Comparison of ENCODE assay signal across 11 cellular contexts in the genomic region with DNA sequence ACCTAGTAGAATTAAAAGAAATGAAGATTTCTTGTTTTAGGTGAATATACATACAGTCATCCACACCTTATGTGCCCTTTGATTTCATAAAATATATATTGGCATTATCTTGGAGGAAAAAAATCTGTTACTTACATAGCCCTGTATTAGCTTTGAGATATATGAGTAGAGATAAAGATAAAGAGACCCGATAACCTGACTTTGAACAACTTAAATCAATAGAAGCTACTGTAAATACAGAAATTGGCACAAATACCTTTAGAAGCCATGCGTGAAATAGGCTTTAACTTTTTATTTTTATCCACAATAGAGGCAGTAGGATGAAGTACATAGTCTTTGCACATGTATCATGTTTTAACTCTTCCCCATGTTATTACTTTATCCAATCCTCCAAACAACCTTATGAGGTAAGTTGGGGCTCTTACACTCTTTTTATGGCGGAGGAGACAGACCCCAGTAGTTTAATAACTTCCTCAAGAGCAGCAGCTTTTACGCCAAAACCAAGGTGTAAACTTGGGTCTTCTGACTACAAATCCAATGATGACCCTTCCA. TPM values are rescaled to one million over a fixed set of nuclear protein-coding genes. Genes with fewer than 3 reads are reported as not detected.
DNase-seq lines count a peak whose midpoint lies in the region; ATAC-seq and TF ChIP-seq lines count a peak whose summit lies in the region.
"Had no signal": no experiment of that assay in that cellular context is flagged by ENCODE, and none has a peak within 500 bp of the region (broad histone marks: within the 10 kb centered on the region; RNA-seq: fewer than 3 reads in every experiment).

No MANE protein-coding gene starts in this region.

- peaks cover 61% of the 10 kb centered on the region for H3K36me3 Mint-ChIP-seq in stimulated activated naive CD8-positive, alpha-beta T cell treated with anti-CD3 and anti-CD28 coated beads, Interleukin-15, Interleukin-2, amounts not matched to agents 100 ng/mL and 50 ng/mL, for 24 hours (ENCODE audit: low read depth)
- H3K36me3 Mint-ChIP-seq in activated T-helper 2 cell treated with anti-CD3 and anti-CD28 coated beads, Interferon-gamma antibody, Interleukin-2, Interleukin-4, amounts not matched to agents 10 μg/mL and 5 μg/mL and 100 μg/mL, durations not matched to agents 14 hours and 24 hours and 36 hours (ENCODE audit: low read depth) = peaks cover 61% of the 10 kb centered on the region

- peak overlapping the region; percentile 93 for H3K4me3 Mint-ChIP-seq in stimulated activated naive CD8-positive, alpha-beta T cell treated with anti-CD3 and anti-CD28 coated beads, Interleukin-15, Interleukin-2, amounts not matched to agents 100 ng/mL and 50 ng/mL, for 24 hours
- H3K4me3 Mint-ChIP-seq in activated T-helper 2 cell treated with anti-CD3 and anti-CD28 coated beads, Interferon-gamma antibody, Interleukin-2, Interleukin-4, amounts not matched to agents 10 μg/mL and 5 μg/mL and 100 μg/mL, durations not matched to agents 14 hours and 24 hours and 36 hours (ENCODE audit: low read depth) = peak overlapping the region; percentile 80

- no peak for TF ChIP-seq POLR2A in Peyer's patch (IDR thresholded peaks at IDR 0.05)

- TF ChIP-seq CTCF in Peyer's patch (IDR thresholded peaks at IDR 0.05) = no peak

- H3K36me3 ChIP-seq in mesodermal cell (ENCODE audit: control insufficient read depth, insufficient read depth, low read length) (peaks cover 19% of the 10 kb centered on the region), Peyer's patch (peaks cover 0 to 32% (median 0%) of the 10 kb centered on the region in 3 donors)

- no peak for DNase-seq in stimulated activated naive CD8-positive, alpha-beta T cell treated with anti-CD3 and anti-CD28 coated beads, Interleukin-15, Interleukin-2, amounts not matched to agents 100 U/mL and 50 U/mL, for 24 hours
- no peak for DNase-seq in activated T-helper 2 cell treated with anti-CD3 and anti-CD28 coated beads, Interferon-gamma antibody, Interleukin-2, Interleukin-4, amounts not matched to agents 10 μg/mL and 5 μg/mL and 100 μg/mL, durations not matched to agents 14 hours and 24 hours and 36 hours (ENCODE audit: low spot score)
- no peak for DNase-seq in NCI-H2029 (lab: John Stamatoyannopoulos, UW)
- DNase-seq in Peyer's patch = no peak
- DNase-seq in NAMALWA (ENCODE audit: low spot score) = no peak
- DNase-seq: NCI-H2029 treated with DMSO at 0.1 percent for 48 hours had no signal

- H3K9me3 Mint-ChIP-seq in stimulated activated naive CD8-positive, alpha-beta T cell treated with anti-CD3 and anti-CD28 coated beads, Interleukin-15, Interleukin-2, amounts not matched to agents 100 ng/mL and 50 ng/mL, for 24 hours = no peaks in the 10 kb centered on the region
- H3K9me3 Mint-ChIP-seq in activated T-helper 2 cell treated with anti-CD3 and anti-CD28 coated beads, Interferon-gamma antibody, Interleukin-2, Interleukin-4, amounts not matched to agents 10 μg/mL and 5 μg/mL and 100 μg/mL, durations not matched to agents 14 hours and 24 hours and 36 hours = no peaks in the 10 kb centered on the region

- no peak for ATAC-seq in stimulated activated naive CD8-positive, alpha-beta T cell treated with anti-CD3 and anti-CD28 coated beads, Interleukin-15, Interleukin-2, amounts not matched to agents 100 U/mL and 50 U/mL, for 24 hours
- ATAC-seq in GM18867 (IDR thresholded peaks at IDR 0.05; ENCODE audit: unreplicated experiment) = no peak
- ATAC-seq: SK-N-SH treated with all-trans-retinoic acid at 6 μM for 48 hours had no signal

- H3K4me3 ChIP-seq in mesodermal cell (ENCODE audit: extremely low read depth, insufficient read depth, low read length, poor library complexity, severe bottlenecking) (peak overlapping the region; percentile 14), Peyer's patch (peak overlapping the region in 2 of 4 donors; percentile 12 to 86)

- no peaks in the 10 kb centered on the region for H3K9me3 ChIP-seq in mesodermal cell (ENCODE audit: control insufficient read depth, low read length)
- no peaks in the 10 kb centered on the region for H3K9me3 ChIP-seq in Peyer's patch

- no peaks in the 10 kb centered on the region for H3K27me3 Mint-ChIP-seq in stimulated activated naive CD8-positive, alpha-beta T cell treated with anti-CD3 and anti-CD28 coated beads, Interleukin-15, Interleukin-2, amounts not matched to agents 100 ng/mL and 50 ng/mL, for 24 hours
- no peaks in the 10 kb centered on the region for H3K27me3 Mint-ChIP-seq in activated T-helper 2 cell treated with anti-CD3 and anti-CD28 coated beads, Interferon-gamma antibody, Interleukin-2, Interleukin-4, amounts not matched to agents 10 μg/mL and 5 μg/mL and 100 μg/mL, durations not matched to agents 14 hours and 24 hours and 36 hours (ENCODE audit: low read depth)

- peaks cover 60% of the 10 kb centered on the region for H3K4me1 Mint-ChIP-seq in stimulated activated naive CD8-positive, alpha-beta T cell treated with anti-CD3 and anti-CD28 coated beads, Interleukin-15, Interleukin-2, amounts not matched to agents 100 ng/mL and 50 ng/mL, for 24 hours (ENCODE audit: low read depth)
- H3K4me1 Mint-ChIP-seq in activated T-helper 2 cell treated with anti-CD3 and anti-CD28 coated beads, Interferon-gamma antibody, Interleukin-2, Interleukin-4, amounts not matched to agents 10 μg/mL and 5 μg/mL and 100 μg/mL, durations not matched to agents 14 hours and 24 hours and 36 hours (ENCODE audit: low read depth) = peaks cover 38% of the 10 kb centered on the region

- H3K27me3 ChIP-seq in Peyer's patch = no peaks in the 10 kb centered on the region

- H3K27ac Mint-ChIP-seq in stimulated activated naive CD8-positive, alpha-beta T cell treated with anti-CD3 and anti-CD28 coated beads, Interleukin-15, Interleukin-2, amounts not matched to agents 100 ng/mL and 50 ng/mL, for 24 hours = peak overlapping the region; percentile 80
- peak overlapping the region; percentile 28 for H3K27ac Mint-ChIP-seq in activated T-helper 2 cell treated with anti-CD3 and anti-CD28 coated beads, Interferon-gamma antibody, Interleukin-2, Interleukin-4, amounts not matched to agents 10 μg/mL and 5 μg/mL and 100 μg/mL, durations not matched to agents 14 hours and 24 hours and 36 hours

- peaks cover 4% of the 10 kb centered on the region for H3K4me1 ChIP-seq in mesodermal cell (ENCODE audit: control insufficient read depth, insufficient read depth, low read length, poor library complexity, severe bottlenecking)
- no peaks in the 10 kb centered on the region for H3K4me1 ChIP-seq in Peyer's patch

- WGBS in mesodermal cell (ENCODE audit: insufficient coverage in 2 of 2), 2 experiments = 80% methylated on average over 1 of the region's 4 CpGs; no CpG with 5 or more reads in 1 of the 2 experiments

- intact Hi-C loops in activated T-helper 2 cell treated with anti-CD3 and anti-CD28 coated beads, Interferon-gamma antibody, Interleukin-2, Interleukin-4, amounts not matched to agents 10 μg/mL and 5 μg/mL and 100 μg/mL, durations not matched to agents 14 hours and 24 hours and 36 hours (cut with micrococcal nuclease) = loop anchor here (5.0 kb wide), 1 partner anchor 226 kb away; no protein-coding TSS in a partner anchor

- H3K27ac ChIP-seq in mesodermal cell (ENCODE audit: low read depth, low read length, severe bottlenecking) (no peak overlapping the region), Peyer's patch (peak overlapping the region in 1 of 4 donors; percentile 1)
- H3K27ac ChIP-seq: C4-2B had no signal

RNA-seq across cellular contexts. Expression of a gene that starts 2.0 kb away (rescaled TPM):
- total RNA-seq in activated T-helper 2 cell treated with anti-CD3 and anti-CD28 coated beads, Interferon-gamma antibody, Interleukin-2, Interleukin-4, amounts not matched to agents 10 μg/mL and 5 μg/mL and 100 μg/mL, durations not matched to agents 14 hours and 24 hours and 36 hours = 132 and 135 TPM in 2 replicates
- 37.4 TPM for polyA plus RNA-seq in mesodermal cell (2013, experiment 1 of 2)
- 49.9 TPM for polyA plus RNA-seq in mesodermal cell (2013, experiment 2 of 2)
- total RNA-seq in Peyer's patch = 10 to 100 TPM; 28.5 to 49.5 (median 41.7) TPM
